ENCODE assay signal across 1 cellular context in the genomic region with DNA sequence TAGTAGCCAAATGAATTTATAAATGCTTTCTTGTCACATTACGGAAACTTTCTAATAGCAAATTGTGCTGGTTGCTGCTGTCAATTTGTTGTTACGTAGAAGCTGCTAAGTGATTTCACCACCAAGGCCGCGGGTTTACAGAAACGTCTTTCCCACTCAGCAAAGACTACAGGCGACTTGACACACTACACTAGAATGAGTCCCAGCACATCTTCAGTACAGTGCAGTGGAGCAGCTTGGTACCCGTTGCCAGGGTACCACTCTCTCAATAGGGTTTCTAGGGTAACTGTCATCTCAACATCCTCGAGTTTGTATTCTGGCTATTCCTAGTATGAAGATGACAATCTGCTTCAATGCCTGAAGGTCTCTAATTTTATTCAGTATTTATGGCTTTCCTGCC.
TF ChIP-seq lines count a peak whose summit lies in the region.

No MANE protein-coding gene starts in this region.

TF ChIP-seq in HepG2, 621 proteins besides CTCF, POLR2A, EP300 and RAD21 (continued from another document):
- TF ChIP-seq, protein P1, sequence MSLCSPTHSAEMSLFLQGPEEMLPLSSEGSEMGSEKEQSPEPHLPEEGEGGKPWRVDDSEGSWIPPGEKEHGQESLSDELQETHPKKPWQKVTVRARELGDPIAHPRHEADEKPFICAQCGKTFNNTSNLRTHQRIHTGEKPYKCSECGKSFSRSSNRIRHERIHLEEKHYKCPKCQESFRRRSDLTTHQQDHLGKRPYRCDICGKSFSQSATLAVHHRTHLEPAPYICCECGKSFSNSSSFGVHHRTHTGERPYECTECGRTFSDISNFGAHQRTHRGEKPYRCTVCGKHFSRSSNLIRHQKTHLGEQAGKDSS (CRISPR knock-in tag; IDR thresholded peaks at IDR 0.05; ENCODE audit: borderline replicate concordance, low read depth) = no peak
- TF ChIP-seq HMGA1 (CRISPR knock-in tag; conservative IDR thresholded peaks at IDR 0.05) = no peak
- TF ChIP-seq FOXA1 (IDR thresholded peaks at IDR 0.05) = no peak
- TF ChIP-seq FOXA1 (CRISPR knock-in tag; IDR thresholded peaks at IDR 0.05) = no peak
- no peak for TF ChIP-seq RARG (CRISPR knock-in tag; IDR thresholded peaks at IDR 0.05; ENCODE audit: low read depth)
